ENCODE assay signal across 1 cellular context in the genomic region with DNA sequence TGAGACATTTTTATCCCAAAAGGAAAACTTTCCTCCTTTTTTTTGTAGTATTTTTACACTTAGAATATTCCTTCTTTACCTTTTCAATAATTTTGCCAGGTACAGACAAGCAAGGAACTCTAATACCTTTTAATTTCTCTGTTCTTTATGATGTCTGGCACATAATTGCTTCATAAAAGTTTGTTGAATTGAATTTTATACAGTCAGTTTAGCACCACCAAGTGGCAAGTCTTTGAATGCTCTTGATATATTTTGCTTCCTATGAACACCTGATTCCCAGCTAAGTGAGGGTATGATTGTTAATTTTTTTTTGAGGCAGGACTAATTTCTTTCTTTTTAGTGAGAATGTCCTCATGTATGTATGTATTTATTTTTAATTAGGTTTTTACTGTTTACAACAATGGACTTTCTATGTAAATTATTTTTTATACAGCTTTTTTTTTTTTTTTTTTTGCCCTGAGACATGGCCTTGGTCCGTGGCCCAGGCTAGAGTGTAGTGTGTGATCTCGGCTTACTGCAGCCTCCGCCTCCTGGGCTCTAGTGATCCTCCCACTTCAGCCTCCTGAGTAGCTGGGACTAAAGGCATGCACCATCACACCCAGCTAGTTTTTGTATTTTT.
TF ChIP-seq lines count a peak whose summit lies in the region.

No MANE protein-coding gene starts in this region.

TF ChIP-seq in IMR-90, 13 proteins besides CTCF, POLR2A, EP300 and RAD21:
- TF ChIP-seq FOS (IDR thresholded peaks at IDR 0.05; ENCODE audit: low read depth, low read length), result no peak
- TF ChIP-seq CEBPB (IDR thresholded peaks at IDR 0.05; ENCODE audit: low read depth, low read length), result peak; percentile 22; the same call in 1 of the 2 replicates
- TF ChIP-seq, protein P1, sequence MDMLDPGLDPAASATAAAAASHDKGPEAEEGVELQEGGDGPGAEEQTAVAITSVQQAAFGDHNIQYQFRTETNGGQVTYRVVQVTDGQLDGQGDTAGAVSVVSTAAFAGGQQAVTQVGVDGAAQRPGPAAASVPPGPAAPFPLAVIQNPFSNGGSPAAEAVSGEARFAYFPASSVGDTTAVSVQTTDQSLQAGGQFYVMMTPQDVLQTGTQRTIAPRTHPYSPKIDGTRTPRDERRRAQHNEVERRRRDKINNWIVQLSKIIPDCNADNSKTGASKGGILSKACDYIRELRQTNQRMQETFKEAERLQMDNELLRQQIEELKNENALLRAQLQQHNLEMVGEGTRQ (IDR thresholded peaks at IDR 0.05; ENCODE audit: low read depth, low read length), result no peak
- TF ChIP-seq SMC3 (IDR thresholded peaks at IDR 0.05; ENCODE audit: low read depth, low read length), result peak; percentile 29; the same call in 1 of the 2 replicates
